ENCODE assay signal across 10 cellular contexts in the genomic region with DNA sequence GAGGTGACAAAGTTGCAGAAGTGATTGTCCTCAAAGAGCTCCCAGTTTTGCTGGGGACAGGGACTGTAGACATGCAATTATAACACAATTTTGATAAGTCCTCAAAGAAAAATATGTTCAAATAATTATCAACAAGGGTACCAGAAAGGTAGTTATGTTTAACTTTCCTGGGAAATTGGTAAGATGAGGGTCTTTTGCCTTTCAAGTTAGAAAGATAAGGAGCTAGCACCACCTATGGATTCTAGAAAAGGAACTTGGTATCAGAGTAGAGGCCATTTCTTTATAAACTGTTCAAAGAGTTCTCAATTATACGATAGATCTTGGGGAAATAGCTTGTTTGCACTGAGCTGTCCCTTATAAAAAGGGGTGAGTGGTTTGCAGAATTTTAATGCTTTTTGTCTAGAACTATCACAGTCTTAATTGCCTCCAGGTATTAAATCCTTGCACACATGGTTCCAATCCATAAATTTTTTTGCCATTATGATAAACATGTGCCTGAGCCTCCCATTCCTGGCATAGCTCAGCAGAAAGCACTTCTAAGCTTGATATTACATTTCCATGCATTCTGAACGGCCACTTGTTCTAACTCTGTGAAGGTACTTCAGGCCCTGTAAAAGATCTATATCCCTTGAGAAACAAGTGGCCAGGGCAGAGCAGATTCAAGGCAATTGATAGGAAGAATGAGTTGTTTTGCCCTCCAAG.
"Had no signal": no experiment of that assay in that cellular context is flagged by ENCODE, and none has a peak within 500 bp of the region (broad histone marks: within the 10 kb centered on the region; RNA-seq: fewer than 3 reads in every experiment).

No MANE protein-coding gene starts in this region.

- DNase-seq: activated B cell treated with CpG ODN at 0.5 μM for 24 hours; activated CD4-positive, alpha-beta T cell treated with anti-CD3 and anti-CD28 coated beads, Interleukin-2, amount 10 ng/mL, durations not matched to agents 24 days and 14 days; activated naive CD4-positive, alpha-beta T cell treated with anti-CD3 and anti-CD28 coated beads for 36 hours; effector CD8-positive, alpha-beta T cell; left cardiac atrium; natural killer cell; stimulated activated CD4-positive, alpha-beta T cell treated with anti-CD3 and anti-CD28 coated beads, Interleukin-12 subunit alpha, Interleukin-12 subunit beta, amount 100 ng/mL, for 4 hours; stimulated activated naive CD4-positive, alpha-beta T cell treated with Interleukin-2 at 50 U/mL for 16 hours; T-helper 17 cell had no signal

- ATAC-seq: left cardiac atrium, natural killer cell, T-helper 17 cell had no signal

- H3K4me3 ChIP-seq: coronary artery had no signal

- H3K27ac ChIP-seq: coronary artery had no signal
